7 cellular contexts compared by ENCODE assay signal in the genomic region with DNA sequence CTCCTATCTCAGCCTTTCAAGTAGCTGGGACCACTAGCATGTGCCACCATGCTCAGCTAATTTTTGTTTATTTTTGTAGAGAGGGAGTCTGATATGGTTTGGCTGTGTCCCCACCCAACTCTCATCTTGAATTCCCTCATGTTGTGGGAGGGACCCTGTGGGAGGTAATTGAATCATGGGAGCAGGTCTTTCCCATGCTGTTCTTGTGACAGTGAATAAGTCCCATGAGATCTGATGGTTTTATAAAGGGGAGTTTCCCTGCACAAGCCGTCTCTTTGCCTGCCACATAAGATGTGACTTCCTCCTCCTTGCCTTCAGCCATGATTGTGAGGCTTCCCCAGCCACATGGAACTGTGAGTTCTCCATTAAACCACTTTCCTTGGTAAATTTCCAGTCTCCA. TPM values are rescaled to one million over a fixed set of nuclear protein-coding genes. Genes with fewer than 3 reads are reported as not detected.
A peak's percentile ranks its signal among the peaks of the same experiment; 100 is the strongest.
DNase-seq lines count a peak whose midpoint lies in the region; ATAC-seq, FAIRE-seq and TF ChIP-seq lines count a peak whose summit lies in the region.
"Not testable (repeated sequence)": the region's sequence is repeated elsewhere in the genome, so short reads cannot be mapped to it uniquely, and the experiment has no call there.

No MANE protein-coding gene starts in this region.

- H3K9me1 ChIP-seq in IMR-90 (ENCODE audit: insufficient read depth, low read length): not testable (repeated sequence)

- H3K36me3 Mint-ChIP-seq in memory B cell; stimulated activated effector memory CD8-positive, alpha-beta T cell treated with anti-CD3 and anti-CD28 coated beads, Interleukin-12 subunit alpha, Interleukin-12 subunit beta, amount 100 ng/mL, for 72 hours: not testable (repeated sequence)

- dilution Hi-C loops in IMR-90 (cut with HindIII; ENCODE audit: low sequenced_read_pairs, unreplicated experiment): not testable (repeated sequence)

- not testable (repeated sequence) for H3K9me3 ChIP-seq in BLaER1 treated with 17β-estradiol and CSF1 and Interleukin-3, amounts not matched to agents 10 nM and 100 nM (replicated peaks in 1 of 11); IMR-90 (ENCODE audit: control insufficient read depth, insufficient read depth, low read length); GM12878 (replicated peaks; ENCODE audit: control insufficient read depth, insufficient read depth, low read length)

- not testable (repeated sequence) for H3K36me3 ChIP-seq in BLaER1 treated with 17β-estradiol and CSF1 and Interleukin-3, amounts not matched to agents 10 nM and 100 nM; IMR-90 (ENCODE audit: control insufficient read depth, insufficient read depth, low read length); GM12878 (ENCODE audit: control insufficient read depth in 2 of 2, insufficient read depth in 2 of 2, low read length in 1 of 2)

- TF ChIP-seq RAD21 in IMR-90 (IDR thresholded peaks at IDR 0.05; ENCODE audit: low read length); GM12878 (IDR thresholded peaks at IDR 0.05; ENCODE audit: insufficient read depth, low read depth, low read length): not testable (repeated sequence)

- DNase-seq in GM12865 (ENCODE audit: low read depth) (peak; percentile 29), SK-MEL-5 (ENCODE audit: low read depth, low spot score) (peak; percentile 27)
- DNase-seq in IMR-90; GM12878 (ENCODE audit: low read depth, low spot score); memory B cell (ENCODE audit: low spot score in 2 of 2); stimulated activated effector memory CD8-positive, alpha-beta T cell treated with anti-CD3 and anti-CD28 coated beads, Interleukin-12 subunit alpha, Interleukin-12 subunit beta, amount 100 ng/mL, for 72 hours (ENCODE audit: low spot score in 2 of 2): not testable (repeated sequence)

- H2BK120ac ChIP-seq in IMR-90 (ENCODE audit: low read depth, low read length): not testable (repeated sequence)

- H3K4me1 Mint-ChIP-seq in memory B cell: not testable (repeated sequence)
- peaks cover 42% of the 10 kb centered on the region for H3K4me1 Mint-ChIP-seq in stimulated activated effector memory CD8-positive, alpha-beta T cell treated with anti-CD3 and anti-CD28 coated beads, Interleukin-12 subunit alpha, Interleukin-12 subunit beta, amount 100 ng/mL, for 72 hours

- not testable (repeated sequence) for H2BK5ac ChIP-seq in IMR-90 (ENCODE audit: low read depth, low read length, poor library complexity, severe bottlenecking)

- H3K18ac ChIP-seq in IMR-90 (ENCODE audit: low read depth, low read length): not testable (repeated sequence)

- intact Hi-C loops in IMR-90 (cut with micrococcal nuclease): not testable (repeated sequence)
- intact Hi-C loops in GM12878 (cut with micrococcal nuclease; ENCODE audit: unreplicated experiment): loop anchor here (1.0 kb wide), 1 partner anchor 59 kb away; a partner anchor contains a TSS

- POLR2A ChIA-PET in IMR-90 (lab: Charles Lee; ENCODE audit: unreplicated experiment): not testable (repeated sequence)
- POLR2A ChIA-PET in GM12878 (lab: Charles Lee): interaction anchor here (0.7 kb wide), 1 partner anchor 15 kb away, joined by 4 read pairs; no protein-coding TSS in a partner anchor

- H2AK9ac ChIP-seq in IMR-90 (replicated peaks; ENCODE audit: low read depth, low read length, poor library complexity): not testable (repeated sequence)

- H3K27ac Mint-ChIP-seq in memory B cell: not testable (repeated sequence)
- H3K27ac Mint-ChIP-seq in stimulated activated effector memory CD8-positive, alpha-beta T cell treated with anti-CD3 and anti-CD28 coated beads, Interleukin-12 subunit alpha, Interleukin-12 subunit beta, amount 100 ng/mL, for 72 hours: peak overlapping the region; percentile 74

- RAD21 ChIA-PET in GM12878 (lab: Charles Lee; ENCODE audit: unreplicated experiment): interaction anchor here (0.6 to 1.2 kb wide), 2 partner anchors 45 to 83 kb away, joined by 4 to 7 read pairs; no protein-coding TSS in a partner anchor

- in situ Hi-C loops in IMR-90 (cut with MboI; ENCODE audit: low sequenced_read_pairs); SK-MEL-5 (cut with HindIII; ENCODE audit: low pct_unique_long_range_greater_than_20kb, low sequenced_read_pairs); GM12878 (cut with MboI): not testable (repeated sequence)

- not testable (repeated sequence) for H3K4me3 Mint-ChIP-seq in memory B cell
- peak overlapping the region; percentile 31 for H3K4me3 Mint-ChIP-seq in stimulated activated effector memory CD8-positive, alpha-beta T cell treated with anti-CD3 and anti-CD28 coated beads, Interleukin-12 subunit alpha, Interleukin-12 subunit beta, amount 100 ng/mL, for 72 hours

- SMC1A ChIA-PET in GM12878 (lab: Charles Lee; ENCODE audit: uncharacterized antibody, unreplicated experiment): interaction anchor here (0.9 to 1.7 kb wide), 7 partner anchors 17 to 191 kb away, joined by 3 to 5 read pairs (median 3); no protein-coding TSS in a partner anchor

- H3K4ac ChIP-seq in IMR-90 (ENCODE audit: low read depth, low read length): not testable (repeated sequence)

- not testable (repeated sequence) for H2BK15ac ChIP-seq in IMR-90 (ENCODE audit: low read depth, low read length)

- TF ChIP-seq CTCF in GM12865 (IDR thresholded peaks at IDR 0.05; ENCODE audit: insufficient read depth, low read depth, low read length, missing control alignments); IMR-90 (conservative IDR thresholded peaks at IDR 0.05; ENCODE audit: low read depth, low read length); GM12878 (IDR thresholded peaks at IDR 0.05 in 2 of 3, conservative IDR thresholded peaks at IDR 0.05 in 1 of 3; ENCODE audit: control insufficient read depth in 2 of 3, extremely low read depth in 1 of 3, insufficient read depth in 1 of 3, low read depth in 3 of 3, low read length in 3 of 3): not testable (repeated sequence)

- not testable (repeated sequence) for H3K9ac ChIP-seq in BLaER1 treated with 17β-estradiol and CSF1 and Interleukin-3, amounts not matched to agents 10 nM and 100 nM; IMR-90 (ENCODE audit: low read depth, low read length); GM12878 (ENCODE audit: control insufficient read depth, insufficient read depth, low read length)

- not testable (repeated sequence) for H2AFZ ChIP-seq in IMR-90 (replicated peaks; ENCODE audit: low read length, poor library complexity)
- H2AFZ ChIP-seq in GM12878 (ENCODE audit: control insufficient read depth, low read depth, low read length): peak overlapping the region; percentile 47; the same call in 1 of the 2 replicates

- H3K14ac ChIP-seq in IMR-90 (replicated peaks; ENCODE audit: low read depth, low read length): peak overlapping the region; percentile 43; the same call in 1 of the 2 replicates

- ATAC-seq in IMR-90 (ENCODE audit: low read depth); stimulated activated effector memory CD8-positive, alpha-beta T cell treated with anti-CD3 and anti-CD28 coated beads, Interleukin-12 subunit alpha, Interleukin-12 subunit beta, amount 100 ng/mL, for 72 hours: not testable (repeated sequence)
- ATAC-seq in GM12878: peak; percentile 77
- ATAC-seq in memory B cell (ENCODE audit: low read depth): peak; percentile 63

- FAIRE-seq in GM12878 (lab: Jason Lieb, UNC): not testable (repeated sequence)

- H3K4me2 ChIP-seq in BLaER1 treated with 17β-estradiol and CSF1 and Interleukin-3, amounts not matched to agents 10 nM and 100 nM: peak overlapping the region in 7 of 11 experiments; percentile 6 to 52 (median 21); a peak in 8 of 22 replicates
- not testable (repeated sequence) for H3K4me2 ChIP-seq in IMR-90 (ENCODE audit: low read depth, low read length); GM12878 (ENCODE audit: control insufficient read depth, insufficient read depth)

- not testable (repeated sequence) for H4K8ac ChIP-seq in IMR-90 (ENCODE audit: low read depth in 2 of 2, low read length in 2 of 2)

- BruUV-seq in IMR-90 (replicated peaks; lab: Mats Ljungman, UMichigan); GM12878 (replicated peaks; lab: Mats Ljungman, UMichigan): not testable (repeated sequence)

- TF ChIP-seq POLR2A in IMR-90 (IDR thresholded peaks at IDR 0.05; ENCODE audit: low read depth, low read length); GM12878 (IDR thresholded peaks at IDR 0.05; ENCODE audit: low read depth, low read length): not testable (repeated sequence)

- H3K4me1 ChIP-seq in BLaER1 treated with 17β-estradiol and CSF1 and Interleukin-3, amounts not matched to agents 10 nM and 100 nM: peaks cover 0 to 22% (median 6%) of the 10 kb centered on the region in 10 experiments; a peak in 8 of 20 replicates
- not testable (repeated sequence) for H3K4me1 ChIP-seq in IMR-90 (ENCODE audit: control insufficient read depth, insufficient read depth, low read length); GM12878 (ENCODE audit: control insufficient read depth, insufficient read depth, low read length)

- H4K5ac ChIP-seq in IMR-90 (ENCODE audit: low read depth, low read length): not testable (repeated sequence)

- H3K79me1 ChIP-seq in IMR-90 (ENCODE audit: low read depth in 1 of 2, low read length in 2 of 2): not testable (repeated sequence)

- H2BK20ac ChIP-seq in IMR-90 (ENCODE audit: low read depth, low read length): not testable (repeated sequence)

- not testable (repeated sequence) for H3K79me2 ChIP-seq in GM12878 (ENCODE audit: control insufficient read depth, insufficient read depth, low read length)

- H3K27ac ChIP-seq in BLaER1 treated with 17β-estradiol and CSF1 and Interleukin-3, amounts not matched to agents 10 nM and 100 nM: 0 out of 22 replicates have a peak overlapping the region, but pooled peaks of 1 of the 11 experiments have one; percentile 5
- not testable (repeated sequence) for H3K27ac ChIP-seq in IMR-90 (ENCODE audit: insufficient read depth, low read length); GM12878 (ENCODE audit: control insufficient read depth, insufficient read depth)

- not testable (repeated sequence) for H3K9me3 Mint-ChIP-seq in memory B cell; stimulated activated effector memory CD8-positive, alpha-beta T cell treated with anti-CD3 and anti-CD28 coated beads, Interleukin-12 subunit alpha, Interleukin-12 subunit beta, amount 100 ng/mL, for 72 hours

- CTCF ChIA-PET in IMR-90 (lab: Yijun Ruan, JAX): interaction anchor here (1.0 to 1.2 kb wide), 2 partner anchors 9 to 45 kb away, joined by 3 to 4 read pairs; no protein-coding TSS in a partner anchor
- CTCF ChIA-PET in GM12878 (lab: Yijun Ruan, JAX): interaction anchor here (0.9 kb wide), 1 partner anchor 90 kb away, joined by 3 read pairs; no protein-coding TSS in a partner anchor

- TF ChIP-seq EP300 in GM12878 (IDR thresholded peaks at IDR 0.05; ENCODE audit: borderline replicate concordance in 1 of 2, control insufficient read depth in 1 of 2, low read depth in 2 of 2, low read length in 2 of 2): not testable (repeated sequence)

- H2AK5ac ChIP-seq in IMR-90 (ENCODE audit: low read depth, low read length): peak overlapping the region; percentile 30; the same call in 1 of the 2 replicates

- not testable (repeated sequence) for H4K20me1 ChIP-seq in BLaER1 treated with 17β-estradiol and CSF1 and Interleukin-3, amounts not matched to agents 10 nM and 100 nM; IMR-90 (ENCODE audit: insufficient read depth, low read length); GM12878 (ENCODE audit: control insufficient read depth, insufficient read depth)

- H3K27me3 ChIP-seq in BLaER1 treated with 17β-estradiol and CSF1 and Interleukin-3, amounts not matched to agents 10 nM and 100 nM; IMR-90 (ENCODE audit: control insufficient read depth, insufficient read depth, low read length); GM12878 (replicated peaks in 1 of 2; ENCODE audit: control insufficient read depth in 2 of 2, insufficient read depth in 2 of 2, low read length in 1 of 2): not testable (repeated sequence)

- not testable (repeated sequence) for H4K91ac ChIP-seq in IMR-90 (ENCODE audit: insufficient read depth, low read depth, low read length)

- not testable (repeated sequence) for H3K23ac ChIP-seq in IMR-90 (ENCODE audit: low read depth, low read length)

- WGBS in IMR-90 (ENCODE audit: extremely low coverage in 2 of 2, insufficient read length in 1 of 2), 2 experiments: no CpG with 5 or more reads among the region's 1 CpG
- WGBS in GM12878 (ENCODE audit: insufficient coverage, insufficient replicate concordance, low lambda C conversion rate, missing lambda C conversion rate): 0% methylated on average over 1 of the region's 1 CpG

- H3K56ac ChIP-seq in IMR-90 (ENCODE audit: extremely low read depth, insufficient read depth, low read length): not testable (repeated sequence)

- H3K4me3 ChIP-seq in BLaER1 treated with 17β-estradiol and CSF1 and Interleukin-3, amounts not matched to agents 10 nM and 100 nM; GM12865 (ENCODE audit: low read depth, low read length); IMR-90 (ENCODE audit: insufficient read depth, low read depth, low read length); GM12878: not testable (repeated sequence)

- not testable (repeated sequence) for H3K27me3 Mint-ChIP-seq in memory B cell

RNA-seq across cellular contexts. Expression of a gene that starts 20.8 kb away (rescaled TPM):
- total RNA-seq in IMR-90 (2012; rRNA removed): 16.5 and 27.2 TPM in 2 replicates
- 7.8 and 11.8 TPM in 2 replicates for polyA plus RNA-seq in IMR-90 (2012; rRNA removed)
- 1.1 and 4.1 TPM in 2 replicates for polyA plus RNA-seq in IMR-90 (2012; cell fraction: cytosol; rRNA removed)
- polyA plus RNA-seq in IMR-90 (2012; cell fraction: nucleus; rRNA removed; ENCODE audit: low replicate concordance): 0.81 and 8.1 TPM in 2 replicates
- total RNA-seq in SK-MEL-5 (2014; rRNA removed; shearing (Covaris generic)): 20.7 and 25.8 TPM in 2 replicates
- polyA plus RNA-seq in SK-MEL-5 (2015; cell fraction: cytosol; rRNA removed): 20.8 and 31.6 TPM in 2 replicates
- 24.2 and 24.7 TPM in 2 replicates for polyA plus RNA-seq in SK-MEL-5 (2015; cell fraction: nucleus; rRNA removed)
- 56.8 and 62.0 TPM in 2 replicates for total RNA-seq in GM12878 (2013; cell fraction: nucleolus; rRNA removed)
- total RNA-seq in GM12878 (2014; rRNA removed): 23.6 and 25.7 TPM in 2 replicates
- 30.8 and 33.9 TPM in 2 replicates for total RNA-seq in GM12878 (2014; rRNA removed; fragmentation: Illumina TruSeq; extraction: Trizol)
- total RNA-seq in GM12878 (2021): 28.4 and 30.7 TPM in 2 replicates
- 16.7 TPM for polyA plus RNA-seq in GM12878 (2011; ENCODE audit: low read depth)
- 25.6 and 43.0 TPM in 2 replicates for polyA plus RNA-seq in GM12878 (2011; rRNA removed)
- polyA plus RNA-seq in GM12878 (2011; cell fraction: cytosol; rRNA removed): 6.6 and 7.8 TPM in 2 replicates
- polyA plus RNA-seq in GM12878 (2011; cell fraction: nucleus; rRNA removed): 9.3 and 10.5 TPM in 2 replicates
- 19.5 and 25.3 TPM in 2 replicates for polyA plus RNA-seq in GM12878 (2012)
- polyA plus RNA-seq in GM12878 (2014; fragmentation: Illumina TruSeq; extraction: Trizol): 32.2 and 43.5 TPM in 2 replicates
- 1 to 10 TPM; 3.5 to 9.1 TPM for polyA plus RNA-seq in GM12878 (2014; fragmentation: Nextera tagmentation; extraction: Ambion mirVana)
- polyA plus RNA-seq in GM12878 (2014; rRNA removed): 21.0 and 22.6 TPM in 2 replicates
- polyA plus RNA-seq in GM12878 (2016; fragmentation: Nextera tagmentation; extraction: Ambion mirVana): 10 to 100 TPM in 1 of 2 experiments, 1 to 10 TPM in 1; 6.4 to 29.6 TPM
- polyA minus RNA-seq in GM12878 (2011; rRNA and poly(A)+ RNA removed): 12.4 and 18.1 TPM in 2 replicates
- polyA minus RNA-seq in GM12878 (2011; cell fraction: cytosol; rRNA and poly(A)+ RNA removed): 5.6 and 8.2 TPM in 2 replicates
- polyA minus RNA-seq in GM12878 (2011; cell fraction: nucleus; rRNA and poly(A)+ RNA removed): 10.9 and 12.2 TPM in 2 replicates

RNA-seq across cellular contexts. Expression of a gene that starts 59.0 kb away (rescaled TPM):
- total RNA-seq in IMR-90 (2012; rRNA removed): 1,160 and 1,364 TPM in 2 replicates
- 912 and 966 TPM in 2 replicates for polyA plus RNA-seq in IMR-90 (2012; rRNA removed)
- 476 and 972 TPM in 2 replicates for polyA plus RNA-seq in IMR-90 (2012; cell fraction: cytosol; rRNA removed)
- 66.0 and 616 TPM in 2 replicates for polyA plus RNA-seq in IMR-90 (2012; cell fraction: nucleus; rRNA removed; ENCODE audit: low replicate concordance)
- total RNA-seq in SK-MEL-5 (2014; rRNA removed; shearing (Covaris generic)): 1,344 and 1,559 TPM in 2 replicates
- 683 and 813 TPM in 2 replicates for polyA plus RNA-seq in SK-MEL-5 (2015; cell fraction: cytosol; rRNA removed)
- 270 and 305 TPM in 2 replicates for polyA plus RNA-seq in SK-MEL-5 (2015; cell fraction: nucleus; rRNA removed)
- total RNA-seq in GM12878 (2013; cell fraction: nucleolus; rRNA removed): 162 and 182 TPM in 2 replicates
- 1,153 and 1,203 TPM in 2 replicates for total RNA-seq in GM12878 (2014; rRNA removed)
- 3,751 and 3,758 TPM in 2 replicates for total RNA-seq in GM12878 (2014; rRNA removed; fragmentation: Illumina TruSeq; extraction: Trizol)
- 1,747 and 1,749 TPM in 2 replicates for total RNA-seq in GM12878 (2021)
- 2,030 TPM for polyA plus RNA-seq in GM12878 (2011; ENCODE audit: low read depth)
- polyA plus RNA-seq in GM12878 (2011; rRNA removed): 1,565 and 1,921 TPM in 2 replicates
- 809 and 915 TPM in 2 replicates for polyA plus RNA-seq in GM12878 (2011; cell fraction: cytosol; rRNA removed)
- 342 and 414 TPM in 2 replicates for polyA plus RNA-seq in GM12878 (2011; cell fraction: nucleus; rRNA removed)
- 2,808 and 3,410 TPM in 2 replicates for polyA plus RNA-seq in GM12878 (2012)
- polyA plus RNA-seq in GM12878 (2014; fragmentation: Illumina TruSeq; extraction: Trizol): 3,148 and 4,027 TPM in 2 replicates
- polyA plus RNA-seq in GM12878 (2014; fragmentation: Nextera tagmentation; extraction: Ambion mirVana): 1,000 to 10,000 TPM; 8,593 to 9,760 TPM
- 1,319 and 1,648 TPM in 2 replicates for polyA plus RNA-seq in GM12878 (2014; rRNA removed)
- polyA plus RNA-seq in GM12878 (2016; fragmentation: Nextera tagmentation; extraction: Ambion mirVana): 100 to 1,000 TPM; 817 to 826 TPM
- 150 and 230 TPM in 2 replicates for polyA minus RNA-seq in GM12878 (2011; rRNA and poly(A)+ RNA removed)
- polyA minus RNA-seq in GM12878 (2011; cell fraction: cytosol; rRNA and poly(A)+ RNA removed): 186 and 240 TPM in 2 replicates
- 110 and 148 TPM in 2 replicates for polyA minus RNA-seq in GM12878 (2011; cell fraction: nucleus; rRNA and poly(A)+ RNA removed)
